21 cellular contexts compared by ENCODE assay signal in genomic region chr20:15239542-15240206, GRCh38.
DNase-seq lines count a peak whose midpoint lies in the region; ATAC-seq, FAIRE-seq and TF ChIP-seq lines count a peak whose summit lies in the region.
"Had no signal": no experiment of that assay in that cellular context is flagged by ENCODE, and none has a peak within 500 bp of the region (broad histone marks: within the 10 kb centered on the region; RNA-seq: fewer than 3 reads in every experiment).

No MANE protein-coding gene starts in this region.

- H3K27me3 ChIP-seq in astrocyte (ENCODE audit: insufficient read depth, low read length) (no peaks in the 10 kb centered on the region), foreskin keratinocyte (no peaks in the 10 kb centered on the region)

- DNase-seq in astrocyte (ENCODE audit: low read depth) = no peak
- DNase-seq in foreskin keratinocyte = peak in 1 of 2 donors; percentile 49
- DNase-seq in activated CD8-positive, alpha-beta T cell treated with anti-CD3 and anti-CD28 coated beads for 36 hours = no peak
- DNase-seq: ACHN; AML-193; C1 segment of cervical spinal cord; Calu3; CD4-positive, alpha-beta memory T cell; COR-L47; DMS53; DMS79 treated with DMSO at 0.1 percent for 48 hours; GF-D8; GOT3; HFFc6 had no signal

- peaks cover 28% of the 10 kb centered on the region for H3K4me1 Mint-ChIP-seq in astrocyte (ENCODE audit: low read depth, unreplicated experiment)
- peaks cover 9% of the 10 kb centered on the region for H3K4me1 Mint-ChIP-seq in stimulated activated memory B cell treated with anti-CD40 and anti-IgM and Interleukin-4, amounts not matched to agents 10 μg/mL and 1 μg/mL and 100 μg/mL, for 72 hours
- H3K4me1 Mint-ChIP-seq in activated CD8-positive, alpha-beta T cell treated with anti-CD3 and anti-CD28 coated beads for 36 hours (ENCODE audit: low read depth) = no peaks in the 10 kb centered on the region
- H3K4me1 Mint-ChIP-seq: CD4-positive, alpha-beta memory T cell had no signal

- H3K36me3 Mint-ChIP-seq in astrocyte (ENCODE audit: low read depth, unreplicated experiment) = no peaks in the 10 kb centered on the region
- H3K36me3 Mint-ChIP-seq in stimulated activated memory B cell treated with anti-CD40 and anti-IgM and Interleukin-4, amounts not matched to agents 10 μg/mL and 1 μg/mL and 100 μg/mL, for 72 hours = no peaks in the 10 kb centered on the region
- H3K36me3 Mint-ChIP-seq in activated CD8-positive, alpha-beta T cell treated with anti-CD3 and anti-CD28 coated beads for 36 hours (ENCODE audit: low read depth) = no peaks in the 10 kb centered on the region
- H3K36me3 Mint-ChIP-seq: CD4-positive, alpha-beta memory T cell had no signal

- no peaks in the 10 kb centered on the region for H4K20me1 ChIP-seq in astrocyte (ENCODE audit: insufficient read depth, low read length)

- H3K36me3 ChIP-seq in astrocyte (ENCODE audit: insufficient read depth, low read length) = no peaks in the 10 kb centered on the region
- H3K36me3 ChIP-seq: HAP-1 had no signal

- H3K9me3 Mint-ChIP-seq in astrocyte (ENCODE audit: unreplicated experiment) = no peaks in the 10 kb centered on the region
- H3K9me3 Mint-ChIP-seq in stimulated activated memory B cell treated with anti-CD40 and anti-IgM and Interleukin-4, amounts not matched to agents 10 μg/mL and 1 μg/mL and 100 μg/mL, for 72 hours = no peaks in the 10 kb centered on the region
- H3K9me3 Mint-ChIP-seq in activated CD8-positive, alpha-beta T cell treated with anti-CD3 and anti-CD28 coated beads for 36 hours = no peaks in the 10 kb centered on the region

- H3K4me3 ChIP-seq in astrocyte (ENCODE audit: insufficient read depth, low read depth, low read length) = no peak overlapping the region
- H3K4me3 ChIP-seq: HAP-1 had no signal

- H3K27ac ChIP-seq in astrocyte (ENCODE audit: low read depth, low read length) = no peak overlapping the region
- H3K27ac ChIP-seq in foreskin keratinocyte = no peak overlapping the region

- POLR2A ChIA-PET in activated CD8-positive, alpha-beta T cell treated with anti-CD3 and anti-CD28 coated beads for 36 hours (lab: Charles Lee) = no interaction called here

- no peaks in the 10 kb centered on the region for H3K27me3 Mint-ChIP-seq in astrocyte (ENCODE audit: low read depth, unreplicated experiment)
- H3K27me3 Mint-ChIP-seq in stimulated activated memory B cell treated with anti-CD40 and anti-IgM and Interleukin-4, amounts not matched to agents 10 μg/mL and 1 μg/mL and 100 μg/mL, for 72 hours = no peaks in the 10 kb centered on the region
- H3K27me3 Mint-ChIP-seq in activated CD8-positive, alpha-beta T cell treated with anti-CD3 and anti-CD28 coated beads for 36 hours = no peaks in the 10 kb centered on the region
- H3K27me3 Mint-ChIP-seq: CD4-positive, alpha-beta memory T cell had no signal

- CTCF ChIA-PET in activated CD8-positive, alpha-beta T cell treated with anti-CD3 and anti-CD28 coated beads for 36 hours (lab: Charles Lee) = no interaction called here

- H3K9me3 ChIP-seq in astrocyte (ENCODE audit: insufficient read depth, low read depth, low read length) = no peaks in the 10 kb centered on the region
- H3K9me3 ChIP-seq: HAP-1 had no signal

- H3K79me2 ChIP-seq in astrocyte (ENCODE audit: insufficient read depth, low read length) = no peaks in the 10 kb centered on the region

- H2AFZ ChIP-seq in astrocyte (ENCODE audit: low read depth, low read length) = no peak overlapping the region

- intact Hi-C loops in activated CD8-positive, alpha-beta T cell treated with anti-CD3 and anti-CD28 coated beads for 36 hours (cut with micrococcal nuclease) = no loop called here

- H3K9ac ChIP-seq in astrocyte (ENCODE audit: low read length) = no peak overlapping the region

- H3K4me2 ChIP-seq in astrocyte (ENCODE audit: low read length) = no peak overlapping the region

- peaks cover 5% of the 10 kb centered on the region for H3K4me1 ChIP-seq in astrocyte (ENCODE audit: insufficient read depth, low read length)
- H3K4me1 ChIP-seq in foreskin keratinocyte = peaks cover 11% of the 10 kb centered on the region
- H3K4me1 ChIP-seq: HAP-1 had no signal

- no peak for FAIRE-seq in astrocyte (lab: Jason Lieb, UNC)
- FAIRE-seq: GM12891, GM18507, H54 had no signal

- H3K4me3 Mint-ChIP-seq in astrocyte (ENCODE audit: unreplicated experiment) = no peak overlapping the region
- H3K4me3 Mint-ChIP-seq in stimulated activated memory B cell treated with anti-CD40 and anti-IgM and Interleukin-4, amounts not matched to agents 10 μg/mL and 1 μg/mL and 100 μg/mL, for 72 hours = no peak overlapping the region
- no peak overlapping the region for H3K4me3 Mint-ChIP-seq in activated CD8-positive, alpha-beta T cell treated with anti-CD3 and anti-CD28 coated beads for 36 hours
- H3K4me3 Mint-ChIP-seq: CD4-positive, alpha-beta memory T cell; HFFc6 had no signal

- ATAC-seq in foreskin keratinocyte (peak; percentile 54), HG03469 (IDR thresholded peaks at IDR 0.05; ENCODE audit: unreplicated experiment) (no peak), HG03565 (IDR thresholded peaks at IDR 0.05; ENCODE audit: unreplicated experiment) (no peak)
- no peak for ATAC-seq in stimulated activated memory B cell treated with anti-CD40 and anti-IgM and Interleukin-4, amounts not matched to agents 10 μg/mL and 1 μg/mL and 100 μg/mL, for 72 hours
- ATAC-seq in activated CD8-positive, alpha-beta T cell treated with anti-CD3 and anti-CD28 coated beads for 36 hours = no peak

- no peak for TF ChIP-seq CTCF in astrocyte (IDR thresholded peaks at IDR 0.05; ENCODE audit: insufficient read depth, low read depth, low read length)
- TF ChIP-seq CTCF in foreskin keratinocyte (conservative IDR thresholded peaks at IDR 0.05) = no peak
- TF ChIP-seq CTCF in activated CD8-positive, alpha-beta T cell treated with anti-CD3 and anti-CD28 coated beads for 36 hours (IDR thresholded peaks at IDR 0.05) = no peak

- peak overlapping the region; percentile 51 for H3K27ac Mint-ChIP-seq in astrocyte (ENCODE audit: unreplicated experiment)
- H3K27ac Mint-ChIP-seq in stimulated activated memory B cell treated with anti-CD40 and anti-IgM and Interleukin-4, amounts not matched to agents 10 μg/mL and 1 μg/mL and 100 μg/mL, for 72 hours = peak overlapping the region; percentile 26
- H3K27ac Mint-ChIP-seq in activated CD8-positive, alpha-beta T cell treated with anti-CD3 and anti-CD28 coated beads for 36 hours = no peak overlapping the region
- H3K27ac Mint-ChIP-seq: CD4-positive, alpha-beta memory T cell; HFFc6 had no signal
